8 cellular contexts compared by ENCODE assay signal in the genomic region with DNA sequence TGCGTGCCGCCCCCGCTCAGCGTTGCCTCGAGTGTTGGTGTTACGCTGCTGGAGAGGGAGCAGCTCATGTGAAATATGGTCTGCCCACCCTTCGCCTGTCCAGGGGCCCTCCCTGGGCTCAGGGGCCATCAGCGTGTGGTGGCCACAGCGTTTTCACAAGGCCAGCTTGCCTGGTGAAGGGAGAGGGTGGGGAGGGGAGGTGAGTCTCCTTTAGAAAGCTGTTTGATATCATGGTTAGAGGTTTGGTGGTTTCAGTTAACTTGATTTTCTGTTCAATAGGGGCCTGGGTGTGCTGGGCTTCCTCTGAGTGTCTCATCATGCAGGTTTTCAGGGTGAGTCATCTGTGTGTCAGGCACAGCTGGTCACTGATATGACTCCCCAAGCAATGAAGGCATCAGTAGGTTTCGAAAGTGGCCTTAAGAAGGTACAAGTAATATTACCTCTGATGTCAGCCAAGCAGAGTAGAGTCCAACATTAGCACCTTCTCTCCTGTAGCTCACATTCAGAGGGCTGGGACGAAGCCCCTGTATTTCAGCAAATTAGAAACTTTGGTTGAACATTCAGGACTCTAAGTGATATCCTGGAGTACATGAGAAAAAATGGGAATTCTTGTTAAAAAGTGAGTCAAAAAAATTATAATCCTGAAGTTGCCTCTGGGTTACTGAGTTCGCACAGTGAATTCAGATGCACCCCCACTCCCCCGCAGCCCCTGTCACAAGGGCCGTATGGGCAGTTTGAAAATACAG.
DNase-seq lines count a peak whose midpoint lies in the region; ATAC-seq and TF ChIP-seq lines count a peak whose summit lies in the region.

No MANE protein-coding gene starts in this region.

- H3K36me3 Mint-ChIP-seq in activated CD4-positive, alpha-beta T cell treated with anti-CD3 and anti-CD28 coated beads, Interleukin-2, amount 10 ng/mL, durations not matched to agents 7 days and 5 days (ENCODE audit: low read depth), result peaks cover 4% of the 10 kb centered on the region
- H3K36me3 Mint-ChIP-seq in activated CD4-positive, alpha-beta T cell treated with anti-CD3 and anti-CD28 coated beads, Interleukin-2, amount 10 ng/mL, durations not matched to agents 24 days and 14 days (ENCODE audit: low read depth), result peaks cover 12% of the 10 kb centered on the region
- peaks cover 27% of the 10 kb centered on the region for H3K36me3 Mint-ChIP-seq in nephron (ENCODE audit: low read depth)

- H3K4me3 ChIP-seq in colonic mucosa (no peak overlapping the region), ascending aorta (no peak overlapping the region)

- TF ChIP-seq CTCF in colonic mucosa (IDR thresholded peaks at IDR 0.05) (no peak), nephron (IDR thresholded peaks at IDR 0.05; ENCODE audit: unreplicated experiment in 3 of 3) (no peak), ascending aorta (IDR thresholded peaks at IDR 0.05) (no peak)

- no peaks in the 10 kb centered on the region for H3K27me3 ChIP-seq in colonic mucosa
- H3K27me3 ChIP-seq in ascending aorta, result no peaks in the 10 kb centered on the region

- H3K4me1 Mint-ChIP-seq in activated CD4-positive, alpha-beta T cell treated with anti-CD3 and anti-CD28 coated beads, Interleukin-2, amount 10 ng/mL, durations not matched to agents 7 days and 5 days, result peaks cover 20% of the 10 kb centered on the region
- peaks cover 23% of the 10 kb centered on the region for H3K4me1 Mint-ChIP-seq in activated CD4-positive, alpha-beta T cell treated with anti-CD3 and anti-CD28 coated beads, Interleukin-2, amount 10 ng/mL, durations not matched to agents 24 days and 14 days
- H3K4me1 Mint-ChIP-seq in nephron, result peaks cover 25% of the 10 kb centered on the region

- CTCF ChIA-PET in activated CD4-positive, alpha-beta T cell treated with anti-CD3 and anti-CD28 coated beads, Interleukin-2, amount 10 ng/mL, durations not matched to agents 7 days and 5 days (lab: Charles Lee), result no interaction called here

- H3K27ac ChIP-seq in colonic mucosa (peak overlapping the region; percentile 60), ascending aorta (no peak overlapping the region)

- H3K4me1 ChIP-seq in colonic mucosa, result peaks cover 5% of the 10 kb centered on the region
- H3K4me1 ChIP-seq in ascending aorta, result no peaks in the 10 kb centered on the region

- H3K36me3 ChIP-seq in colonic mucosa (no peaks in the 10 kb centered on the region), ascending aorta (no peaks in the 10 kb centered on the region)

- ATAC-seq in HG03354 (IDR thresholded peaks at IDR 0.05; ENCODE audit: poor library complexity, severe bottlenecking, unreplicated experiment), result no peak
- no peak for ATAC-seq in HG02678 (IDR thresholded peaks at IDR 0.05; ENCODE audit: unreplicated experiment)

- POLR2A ChIA-PET in activated CD4-positive, alpha-beta T cell treated with anti-CD3 and anti-CD28 coated beads, Interleukin-2, amount 10 ng/mL, durations not matched to agents 7 days and 5 days (lab: Charles Lee), result no interaction called here

- intact Hi-C loops in activated CD4-positive, alpha-beta T cell treated with anti-CD3 and anti-CD28 coated beads, Interleukin-2, amount 10 ng/mL, durations not matched to agents 24 days and 14 days (cut with micrococcal nuclease), result no loop called here
- intact Hi-C loops in colonic mucosa (cut with DNase I) (no loop called here), ascending aorta (cut with DNase I) (no loop called here)

- no peaks in the 10 kb centered on the region for H3K9me3 Mint-ChIP-seq in activated CD4-positive, alpha-beta T cell treated with anti-CD3 and anti-CD28 coated beads, Interleukin-2, amount 10 ng/mL, durations not matched to agents 7 days and 5 days
- H3K9me3 Mint-ChIP-seq in activated CD4-positive, alpha-beta T cell treated with anti-CD3 and anti-CD28 coated beads, Interleukin-2, amount 10 ng/mL, durations not matched to agents 24 days and 14 days, result no peaks in the 10 kb centered on the region
- H3K9me3 Mint-ChIP-seq in nephron, result no peaks in the 10 kb centered on the region

- no peaks in the 10 kb centered on the region for H3K27me3 Mint-ChIP-seq in activated CD4-positive, alpha-beta T cell treated with anti-CD3 and anti-CD28 coated beads, Interleukin-2, amount 10 ng/mL, durations not matched to agents 7 days and 5 days
- H3K27me3 Mint-ChIP-seq in activated CD4-positive, alpha-beta T cell treated with anti-CD3 and anti-CD28 coated beads, Interleukin-2, amount 10 ng/mL, durations not matched to agents 24 days and 14 days, result no peaks in the 10 kb centered on the region
- no peaks in the 10 kb centered on the region for H3K27me3 Mint-ChIP-seq in nephron (ENCODE audit: low read depth)

- no peak overlapping the region for H3K9ac ChIP-seq in colonic mucosa (ENCODE audit: low read depth in 2 of 2, low read length in 2 of 2)

- H3K9me3 ChIP-seq in colonic mucosa (no peaks in the 10 kb centered on the region), ascending aorta (no peaks in the 10 kb centered on the region)

- no peak for DNase-seq in activated CD4-positive, alpha-beta T cell treated with anti-CD3 and anti-CD28 coated beads, Interleukin-2, amount 10 ng/mL, durations not matched to agents 7 days and 5 days
- no peak for DNase-seq in activated CD4-positive, alpha-beta T cell treated with anti-CD3 and anti-CD28 coated beads, Interleukin-2, amount 10 ng/mL, durations not matched to agents 24 days and 14 days
- DNase-seq in NCI-H460 (ENCODE audit: extremely low read depth, low read depth) (peak; percentile 29), colonic mucosa (peak; percentile 25), ascending aorta (ENCODE audit: low spot score in 2 of 2) (no peak)

- H3K27ac Mint-ChIP-seq in activated CD4-positive, alpha-beta T cell treated with anti-CD3 and anti-CD28 coated beads, Interleukin-2, amount 10 ng/mL, durations not matched to agents 7 days and 5 days, result peak overlapping the region; percentile 31
- H3K27ac Mint-ChIP-seq in activated CD4-positive, alpha-beta T cell treated with anti-CD3 and anti-CD28 coated beads, Interleukin-2, amount 10 ng/mL, durations not matched to agents 24 days and 14 days, result no peak overlapping the region
- H3K27ac Mint-ChIP-seq in nephron, result peak overlapping the region; percentile 7 to 40 (median 18)

- H3K4me3 Mint-ChIP-seq in activated CD4-positive, alpha-beta T cell treated with anti-CD3 and anti-CD28 coated beads, Interleukin-2, amount 10 ng/mL, durations not matched to agents 7 days and 5 days, result no peak overlapping the region
- no peak overlapping the region for H3K4me3 Mint-ChIP-seq in activated CD4-positive, alpha-beta T cell treated with anti-CD3 and anti-CD28 coated beads, Interleukin-2, amount 10 ng/mL, durations not matched to agents 24 days and 14 days
- no peak overlapping the region for H3K4me3 Mint-ChIP-seq in nephron

Comparison
In these comparisons a context has a peak if more than half of its experiments do, and no peak if none do; other contexts are left out.
1. DNase-seq: peak in NCI-H460 (single experiment) and colonic mucosa (single experiment); none in activated CD4-positive, alpha-beta T cell treated with anti-CD3 and anti-CD28 coated beads, Interleukin-2, amount 10 ng/mL, durations not matched to agents 7 days and 5 days (single experiment), activated CD4-positive, alpha-beta T cell treated with anti-CD3 and anti-CD28 coated beads, Interleukin-2, amount 10 ng/mL, durations not matched to agents 24 days and 14 days (single experiment) and ascending aorta (0 of 2).